In the genomic region with DNA sequence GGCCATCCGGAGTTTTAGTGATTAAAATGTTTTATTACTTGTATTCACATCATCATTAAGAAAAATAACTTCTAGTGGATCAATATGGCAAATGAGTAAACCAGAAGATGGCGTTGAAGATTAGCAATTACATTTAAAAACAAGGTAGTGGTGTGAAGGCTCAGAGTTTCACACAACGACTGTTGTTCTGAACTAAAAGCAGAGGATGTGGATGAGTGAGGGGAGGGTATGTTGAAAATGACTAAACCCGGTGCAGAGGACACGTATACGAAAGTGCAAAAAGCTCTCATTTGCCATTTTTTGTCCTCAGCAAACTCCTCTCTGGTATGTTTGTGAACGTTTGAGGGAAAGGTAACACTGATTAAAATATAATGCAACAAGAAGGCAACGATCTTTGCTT, we compare ENCODE assay signal across 9 cellular contexts. TPM values are rescaled to one million over a fixed set of nuclear protein-coding genes. Genes with fewer than 3 reads are reported as not detected.
A peak's percentile ranks its signal among the peaks of the same experiment; 100 is the strongest.
DNase-seq lines count a peak whose midpoint lies in the region; ATAC-seq, FAIRE-seq and TF ChIP-seq lines count a peak whose summit lies in the region.
"Had no signal": no experiment of that assay in that cellular context is flagged by ENCODE, and none has a peak within 500 bp of the region (broad histone marks: within the 10 kb centered on the region; RNA-seq: fewer than 3 reads in every experiment).

No MANE protein-coding gene starts in this region.

- H3K27me3 Mint-ChIP-seq in naive thymus-derived CD8-positive, alpha-beta T cell, result peaks cover under 1 to 16% (median 12%) of the 10 kb centered on the region in 5 donors

- FAIRE-seq in GM18507 (lab: Jason Lieb, UNC) (peak; percentile 97), RCC 7860 (lab: Jason Lieb, UNC) (no peak)

- H3K4me1 Mint-ChIP-seq in naive thymus-derived CD8-positive, alpha-beta T cell, result peaks cover 7 to 35% (median 28%) of the 10 kb centered on the region in 4 donors

- POLR2A ChIA-PET in naive thymus-derived CD8-positive, alpha-beta T cell (lab: Charles Lee), result no interaction called here

- TF ChIP-seq CTCF in coronary artery (IDR thresholded peaks at IDR 0.05), result no peak

- no peak overlapping the region for H3K4me3 ChIP-seq in coronary artery

- ATAC-seq in GM21528 (IDR thresholded peaks at IDR 0.05; ENCODE audit: low FRiP score, unreplicated experiment), result peak; percentile 35
- ATAC-seq in naive thymus-derived CD8-positive, alpha-beta T cell, result no peak

- H3K4me3 Mint-ChIP-seq in naive thymus-derived CD8-positive, alpha-beta T cell, result peak overlapping the region in 8 of 10 donors; percentile 0 to 84 (median 43)

- DNase-seq in GM18507 (ENCODE audit: extremely low spot score, insufficient read length, low read depth) (no peak), MV-4-11 (lab: John Stamatoyannopoulos, UW) (peak; percentile 29), AG08396 (ENCODE audit: low spot score) (no peak), coronary artery (ENCODE audit: low spot score) (no peak), RCC 7860 (ENCODE audit: low spot score) (no peak)
- DNase-seq in naive thymus-derived CD8-positive, alpha-beta T cell, result peak in 2 of 10 donors; percentile 31 to 41
- DNase-seq: caudate nucleus, nucleus accumbens had no signal

- H3K27ac Mint-ChIP-seq in naive thymus-derived CD8-positive, alpha-beta T cell, result peak overlapping the region in 4 of 10 donors; percentile 2 to 52 (median 32)

- H3K36me3 Mint-ChIP-seq in naive thymus-derived CD8-positive, alpha-beta T cell, result no peaks in the 10 kb centered on the region

- no peaks in the 10 kb centered on the region for H3K9me3 Mint-ChIP-seq in naive thymus-derived CD8-positive, alpha-beta T cell

- H3K27ac ChIP-seq in coronary artery, result no peak overlapping the region

RNA-seq across cellular contexts. Expression of a gene that starts 1.9 kb away (rescaled TPM):
- 10 to 100 TPM in 1 of 2 experiments, 1 to 10 TPM in 1; 7.4 to 10.4 TPM for total RNA-seq in naive thymus-derived CD8-positive, alpha-beta T cell
- under 1 TPM; 0.44 to 0.97 (median 0.94) TPM for polyA plus RNA-seq in naive thymus-derived CD8-positive, alpha-beta T cell
